Comparison of ENCODE assay signal across 17 cellular contexts in the genomic region with DNA sequence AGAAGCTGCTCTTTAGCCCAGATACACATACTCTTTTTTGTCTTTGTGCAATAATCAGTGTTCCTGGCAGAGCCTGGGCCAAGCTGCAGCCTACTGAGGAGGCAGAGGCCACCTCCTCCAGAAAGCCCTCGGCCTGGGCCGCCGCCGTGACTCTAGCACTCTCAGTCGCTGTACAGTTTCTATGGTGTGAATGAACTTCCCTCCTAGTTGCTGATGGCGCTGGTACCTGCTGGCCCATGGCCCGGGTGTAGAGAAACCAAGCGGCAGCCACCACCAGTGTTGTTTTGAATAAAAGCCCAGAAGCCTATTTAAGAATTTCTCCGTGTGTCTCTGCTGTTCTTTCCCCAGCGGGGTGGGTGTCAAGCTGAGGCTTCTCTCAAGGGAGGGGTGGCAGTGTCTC.
DNase-seq lines count a peak whose midpoint lies in the region; ATAC-seq and TF ChIP-seq lines count a peak whose summit lies in the region.
"Had no signal": no experiment of that assay in that cellular context is flagged by ENCODE, and none has a peak within 500 bp of the region (broad histone marks: within the 10 kb centered on the region; RNA-seq: fewer than 3 reads in every experiment).

No MANE protein-coding gene starts in this region.

- no peak overlapping the region for H3K27ac ChIP-seq in GM23338 (ENCODE audit: low read depth)

- no peaks in the 10 kb centered on the region for H3F3A ChIP-seq in GM23338 (replicated peaks; ENCODE audit: low read depth)

- H3K4me3 Mint-ChIP-seq in GM23338 (no peak overlapping the region), brain (no peak overlapping the region), nephron progenitor cell (peak overlapping the region; percentile 36)
- H3K4me3 Mint-ChIP-seq: CD4-positive, alpha-beta T cell had no signal

- no peak overlapping the region for H2AFZ ChIP-seq in GM23338

- no peak for DNase-seq in GM23338 (ENCODE audit: low spot score)
- no peak for DNase-seq in nephron progenitor cell
- peak; percentile 18 for DNase-seq in superior temporal gyrus (ENCODE audit: extremely low spot score)
- no peak for DNase-seq in DMS53 (lab: John Stamatoyannopoulos, UW)
- no peak for DNase-seq in D341Med (ENCODE audit: low spot score)
- DNase-seq: ACHN; AML-193; CD4-positive, alpha-beta T cell; KG1; NCI-H146; NCI-H2081; NCI-H748 treated with DMSO at 0.1 percent for 48 hours; OCI-M1; RPMI8226 had no signal

- TF ChIP-seq CTCF in GM23338 (conservative IDR thresholded peaks at IDR 0.05; ENCODE audit: low read depth in 2 of 2) (no peak), brain (conservative IDR thresholded peaks at IDR 0.05) (no peak), nephron progenitor cell (IDR thresholded peaks at IDR 0.05) (no peak)

- ATAC-seq in GM23338, result no peak
- no peak for ATAC-seq in GM18517 (IDR thresholded peaks at IDR 0.05; ENCODE audit: unreplicated experiment)
- ATAC-seq: HCT116 had no signal

- H3K9me2 ChIP-seq in GM23338 (ENCODE audit: insufficient read depth), result no peaks in the 10 kb centered on the region

- H3K27me3 Mint-ChIP-seq in GM23338 (ENCODE audit: insufficient read depth, low read depth, poor library complexity) (peaks cover 8% of the 10 kb centered on the region), brain (no peaks in the 10 kb centered on the region), nephron progenitor cell (ENCODE audit: low read depth, poor library complexity) (peaks cover 7% of the 10 kb centered on the region)

- no peak overlapping the region for H3K4me3 ChIP-seq in GM23338

- no peaks in the 10 kb centered on the region for H3K9me3 Mint-ChIP-seq in GM23338
- H3K9me3 Mint-ChIP-seq in brain, result no peaks in the 10 kb centered on the region
- no peaks in the 10 kb centered on the region for H3K9me3 Mint-ChIP-seq in nephron progenitor cell
- H3K9me3 Mint-ChIP-seq: CD4-positive, alpha-beta T cell had no signal

- no peaks in the 10 kb centered on the region for H4K20me1 ChIP-seq in GM23338 (replicated peaks; ENCODE audit: insufficient read depth)

- H3K4me2 ChIP-seq in GM23338, result no peak overlapping the region

- H3K36me3 Mint-ChIP-seq in GM23338 (ENCODE audit: low read depth) (no peaks in the 10 kb centered on the region), brain (no peaks in the 10 kb centered on the region), nephron progenitor cell (ENCODE audit: low read depth) (no peaks in the 10 kb centered on the region)

- H3K27me3 ChIP-seq in GM23338 (ENCODE audit: insufficient read depth), result no peaks in the 10 kb centered on the region

- no peaks in the 10 kb centered on the region for H3K79me2 ChIP-seq in GM23338 (replicated peaks; ENCODE audit: insufficient read depth)

- no peaks in the 10 kb centered on the region for H3K4me1 ChIP-seq in GM23338 (ENCODE audit: insufficient read depth)

- H3K36me3 ChIP-seq in GM23338 (ENCODE audit: insufficient read depth), result no peaks in the 10 kb centered on the region

- H3K4me1 Mint-ChIP-seq in GM23338 (peaks cover 10% of the 10 kb centered on the region; the same call in 1 of the 3 replicates), brain (peaks cover 53% of the 10 kb centered on the region), nephron progenitor cell (peaks cover 82% of the 10 kb centered on the region)

- peak overlapping the region; percentile 27; the same call in 1 of the 2 replicates for H3K27ac Mint-ChIP-seq in GM23338
- H3K27ac Mint-ChIP-seq in brain, result peak overlapping the region in 4 of 5 experiments; percentile 11 to 97 (median 88)
- peak overlapping the region; percentile 76 for H3K27ac Mint-ChIP-seq in nephron progenitor cell
- H3K27ac Mint-ChIP-seq: CD4-positive, alpha-beta T cell had no signal

TF ChIP-seq in GM23338, 12 proteins besides CTCF, POLR2A, EP300 and RAD21:
- TF ChIP-seq EZH2 (IDR thresholded peaks at IDR 0.05; ENCODE audit: low read depth, unreplicated experiment) (no peak), CREB1 (CRISPR knock-in tag; IDR thresholded peaks at IDR 0.05; ENCODE audit: low read depth) (no peak)
- TF ChIP-seq, protein P1, sequence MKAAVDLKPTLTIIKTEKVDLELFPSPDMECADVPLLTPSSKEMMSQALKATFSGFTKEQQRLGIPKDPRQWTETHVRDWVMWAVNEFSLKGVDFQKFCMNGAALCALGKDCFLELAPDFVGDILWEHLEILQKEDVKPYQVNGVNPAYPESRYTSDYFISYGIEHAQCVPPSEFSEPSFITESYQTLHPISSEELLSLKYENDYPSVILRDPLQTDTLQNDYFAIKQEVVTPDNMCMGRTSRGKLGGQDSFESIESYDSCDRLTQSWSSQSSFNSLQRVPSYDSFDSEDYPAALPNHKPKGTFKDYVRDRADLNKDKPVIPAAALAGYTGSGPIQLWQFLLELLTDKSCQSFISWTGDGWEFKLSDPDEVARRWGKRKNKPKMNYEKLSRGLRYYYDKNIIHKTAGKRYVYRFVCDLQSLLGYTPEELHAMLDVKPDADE (IDR thresholded peaks at IDR 0.05), result no peak

Comparison
In these comparisons a context has a peak if more than half of its experiments do, and no peak if none do; other contexts are left out.
1. H3K27ac Mint-ChIP-seq: peak in every context shown above with its lines; median percentile 88 in brain; 76 in nephron progenitor cell; 27 in GM23338.